ENCODE assay signal across 8 cellular contexts in the genomic region with DNA sequence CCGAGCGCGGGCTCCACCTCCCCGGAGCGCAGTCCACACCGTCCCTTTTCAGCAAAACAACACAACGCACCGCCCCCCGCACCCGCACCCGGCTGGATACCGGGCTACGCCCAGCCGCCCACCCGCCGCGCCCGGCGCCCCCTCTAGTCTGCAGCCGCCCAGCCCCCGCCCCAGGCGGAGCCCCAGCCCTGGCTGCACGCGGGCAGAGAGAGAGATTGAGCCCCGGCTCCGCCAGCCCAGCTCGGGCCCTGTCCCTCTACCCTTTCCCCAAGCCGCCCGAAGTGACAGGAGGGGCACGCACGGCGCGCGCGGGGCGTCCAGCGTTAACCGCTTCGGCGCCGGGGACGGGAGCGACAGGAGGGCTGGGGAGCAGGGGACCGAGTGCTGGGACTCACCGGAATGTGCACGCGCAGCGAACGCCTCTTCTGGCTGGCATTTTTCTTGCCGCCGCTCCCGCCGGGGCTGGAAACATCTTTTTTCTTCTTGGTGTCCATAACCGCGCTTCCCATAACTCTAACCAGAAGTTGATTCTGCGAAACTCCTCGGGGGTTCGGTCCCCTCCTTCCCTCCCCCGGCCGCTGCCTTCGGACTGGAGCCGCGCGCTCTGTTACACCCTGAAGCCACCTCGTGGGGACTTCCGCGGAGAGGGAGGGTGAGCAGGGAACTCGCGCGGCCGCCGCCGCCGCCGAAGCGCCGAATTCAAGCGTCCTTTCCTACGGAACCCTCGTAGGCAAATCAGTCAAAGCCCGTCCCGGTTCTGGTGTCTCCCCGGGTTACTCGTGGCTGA. TPM values are rescaled to one million over a fixed set of nuclear protein-coding genes. Genes with fewer than 3 reads are reported as not detected.
DNase-seq lines count a peak whose midpoint lies in the region; ATAC-seq and TF ChIP-seq lines count a peak whose summit lies in the region.

No MANE protein-coding gene starts in this region.

- H3K9me3 ChIP-seq in iPS-18a (ENCODE audit: control insufficient read depth, low read depth, low read length) (no peaks in the 10 kb centered on the region), skeletal muscle satellite cell (replicated peaks; ENCODE audit: low read length) (no peaks in the 10 kb centered on the region)

- H3K27me3 ChIP-seq in iPS-18a (ENCODE audit: control insufficient read depth, insufficient read depth, low read length), result peaks cover 44% of the 10 kb centered on the region
- peaks cover 75% of the 10 kb centered on the region for H3K27me3 ChIP-seq in skeletal muscle satellite cell (ENCODE audit: control insufficient read depth, insufficient read depth, low read length)

- H3K27ac Mint-ChIP-seq in T-helper 2 cell treated with Interferon-gamma antibody and Interleukin-4, amounts not matched to agents 5 μg/mL and 100 μg/mL, for 36 hours, result peak overlapping the region; percentile 81

- peak overlapping the region; percentile 93 for H3K4me3 Mint-ChIP-seq in T-helper 2 cell treated with Interferon-gamma antibody and Interleukin-4, amounts not matched to agents 5 μg/mL and 100 μg/mL, for 36 hours

- DNase-seq in GM03348 (ENCODE audit: low spot score), result peak; percentile 36
- DNase-seq in T-helper 2 cell treated with Interferon-gamma antibody and Interleukin-4, amounts not matched to agents 5 μg/mL and 100 μg/mL, for 36 hours (ENCODE audit: low spot score), result peak; percentile 46
- no peak for DNase-seq in astrocyte of the cerebellum (ENCODE audit: low read depth)
- DNase-seq in NCI-H1436 treated with DMSO at 0.1 percent for 48 hours (lab: John Stamatoyannopoulos, UW), result no peak

- no peak overlapping the region for H3K27ac ChIP-seq in iPS-18a (ENCODE audit: low read length)

- H3K4me1 ChIP-seq in iPS-18a (ENCODE audit: control insufficient read depth, low read depth, low read length) (peaks cover 6% of the 10 kb centered on the region), skeletal muscle satellite cell (ENCODE audit: control insufficient read depth, insufficient read depth, low read length) (peaks cover 14% of the 10 kb centered on the region)

- in situ Hi-C loops in astrocyte of the cerebellum (cut with HindIII; ENCODE audit: low sequenced_read_pairs), result no loop called here

- H3K9me3 Mint-ChIP-seq in T-helper 2 cell treated with Interferon-gamma antibody and Interleukin-4, amounts not matched to agents 5 μg/mL and 100 μg/mL, for 36 hours, result no peaks in the 10 kb centered on the region

- 0 out of 2 replicates have a peak, but pooled peaks have one; percentile 14 for TF ChIP-seq EP300 in Ishikawa (IDR thresholded peaks at IDR 0.05; ENCODE audit: borderline replicate concordance)

- no peaks in the 10 kb centered on the region for H3K36me3 Mint-ChIP-seq in T-helper 2 cell treated with Interferon-gamma antibody and Interleukin-4, amounts not matched to agents 5 μg/mL and 100 μg/mL, for 36 hours (ENCODE audit: low read depth)

- peaks cover 29% of the 10 kb centered on the region for H3K27me3 Mint-ChIP-seq in T-helper 2 cell treated with Interferon-gamma antibody and Interleukin-4, amounts not matched to agents 5 μg/mL and 100 μg/mL, for 36 hours (ENCODE audit: low read depth)

- peaks cover 13% of the 10 kb centered on the region for H3K4me1 Mint-ChIP-seq in T-helper 2 cell treated with Interferon-gamma antibody and Interleukin-4, amounts not matched to agents 5 μg/mL and 100 μg/mL, for 36 hours (ENCODE audit: low read depth)

- no peak for ATAC-seq in GM21737 (IDR thresholded peaks at IDR 0.05; ENCODE audit: unreplicated experiment)

- H3K4me2 ChIP-seq in skeletal muscle satellite cell (ENCODE audit: low read length), result peak overlapping the region; percentile 89

- no peak for TF ChIP-seq CTCF in astrocyte of the cerebellum (IDR thresholded peaks at IDR 0.05; ENCODE audit: low read depth, low read length, missing control alignments)

- H3K4me3 ChIP-seq in astrocyte of the cerebellum (ENCODE audit: low read depth, low read length), result peak overlapping the region; percentile 61
- peak overlapping the region; percentile 68 for H3K4me3 ChIP-seq in iPS-18a (ENCODE audit: low read length)
- H3K4me3 ChIP-seq in skeletal muscle satellite cell (ENCODE audit: low read length), result peak overlapping the region; percentile 71

- TF ChIP-seq RAD21 in Ishikawa (IDR thresholded peaks at IDR 0.05; ENCODE audit: low read depth), result no peak

- H3K36me3 ChIP-seq in iPS-18a (ENCODE audit: control insufficient read depth, low read depth, low read length) (no peaks in the 10 kb centered on the region), skeletal muscle satellite cell (ENCODE audit: insufficient read depth, low read length) (no peaks in the 10 kb centered on the region)

- H3K9ac ChIP-seq in iPS-18a (ENCODE audit: low read length) (no peak overlapping the region), skeletal muscle satellite cell (ENCODE audit: low read depth, low read length) (peak overlapping the region; percentile 16)

TF ChIP-seq in Ishikawa, 13 proteins besides CTCF, POLR2A, EP300 and RAD21:
- TF ChIP-seq TCF12 (IDR thresholded peaks at IDR 0.05; ENCODE audit: low read depth), result no peak
- no peak; the same call in 1 of the 2 replicates for TF ChIP-seq TAF1 (IDR thresholded peaks at IDR 0.05; ENCODE audit: low read depth)
- TF ChIP-seq YY1 (IDR thresholded peaks at IDR 0.05; ENCODE audit: low read depth), result 0 out of 2 replicates have a peak, but pooled peaks have one; percentile 12
- TF ChIP-seq USF1 (IDR thresholded peaks at IDR 0.05), result no peak
- no peak for TF ChIP-seq CREB1 (IDR thresholded peaks at IDR 0.05; ENCODE audit: low read depth)
- 0 out of 2 replicates have a peak, but pooled peaks have one; percentile 12 for TF ChIP-seq TEAD4 (IDR thresholded peaks at IDR 0.05)
- TF ChIP-seq FOXM1 (IDR thresholded peaks at IDR 0.05; ENCODE audit: borderline replicate concordance, low read depth), result no peak
- TF ChIP-seq, protein P1, sequence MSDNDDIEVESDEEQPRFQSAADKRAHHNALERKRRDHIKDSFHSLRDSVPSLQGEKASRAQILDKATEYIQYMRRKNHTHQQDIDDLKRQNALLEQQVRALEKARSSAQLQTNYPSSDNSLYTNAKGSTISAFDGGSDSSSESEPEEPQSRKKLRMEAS (IDR thresholded peaks at IDR 0.05), result no peak; the same call in 1 of the 2 replicates
- no peak for TF ChIP-seq EGR1 (IDR thresholded peaks at IDR 0.05)
- peak; percentile 53; the same call in 1 of the 2 replicates for TF ChIP-seq ZBTB7A (IDR thresholded peaks at IDR 0.05; ENCODE audit: low read depth)
- TF ChIP-seq, protein P2, sequence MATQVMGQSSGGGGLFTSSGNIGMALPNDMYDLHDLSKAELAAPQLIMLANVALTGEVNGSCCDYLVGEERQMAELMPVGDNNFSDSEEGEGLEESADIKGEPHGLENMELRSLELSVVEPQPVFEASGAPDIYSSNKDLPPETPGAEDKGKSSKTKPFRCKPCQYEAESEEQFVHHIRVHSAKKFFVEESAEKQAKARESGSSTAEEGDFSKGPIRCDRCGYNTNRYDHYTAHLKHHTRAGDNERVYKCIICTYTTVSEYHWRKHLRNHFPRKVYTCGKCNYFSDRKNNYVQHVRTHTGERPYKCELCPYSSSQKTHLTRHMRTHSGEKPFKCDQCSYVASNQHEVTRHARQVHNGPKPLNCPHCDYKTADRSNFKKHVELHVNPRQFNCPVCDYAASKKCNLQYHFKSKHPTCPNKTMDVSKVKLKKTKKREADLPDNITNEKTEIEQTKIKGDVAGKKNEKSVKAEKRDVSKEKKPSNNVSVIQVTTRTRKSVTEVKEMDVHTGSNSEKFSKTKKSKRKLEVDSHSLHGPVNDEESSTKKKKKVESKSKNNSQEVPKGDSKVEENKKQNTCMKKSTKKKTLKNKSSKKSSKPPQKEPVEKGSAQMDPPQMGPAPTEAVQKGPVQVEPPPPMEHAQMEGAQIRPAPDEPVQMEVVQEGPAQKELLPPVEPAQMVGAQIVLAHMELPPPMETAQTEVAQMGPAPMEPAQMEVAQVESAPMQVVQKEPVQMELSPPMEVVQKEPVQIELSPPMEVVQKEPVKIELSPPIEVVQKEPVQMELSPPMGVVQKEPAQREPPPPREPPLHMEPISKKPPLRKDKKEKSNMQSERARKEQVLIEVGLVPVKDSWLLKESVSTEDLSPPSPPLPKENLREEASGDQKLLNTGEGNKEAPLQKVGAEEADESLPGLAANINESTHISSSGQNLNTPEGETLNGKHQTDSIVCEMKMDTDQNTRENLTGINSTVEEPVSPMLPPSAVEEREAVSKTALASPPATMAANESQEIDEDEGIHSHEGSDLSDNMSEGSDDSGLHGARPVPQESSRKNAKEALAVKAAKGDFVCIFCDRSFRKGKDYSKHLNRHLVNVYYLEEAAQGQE (IDR thresholded peaks at IDR 0.05; ENCODE audit: low read depth), result no peak
- TF ChIP-seq CEBPB (IDR thresholded peaks at IDR 0.05), result no peak
- TF ChIP-seq NFIC (IDR thresholded peaks at IDR 0.05), result no peak
TF ChIP-seq in Ishikawa: peak in this region for 3.

RNA-seq across cellular contexts. Expression of gene PRKAG2, which starts 0.6 kb away (rescaled TPM):
- total RNA-seq in skeletal muscle satellite cell (2012; rRNA removed), result 10.5 and 13.2 TPM in 2 replicates

Comparison
In these comparisons a context has a peak if more than half of its experiments do, and no peak if none do; other contexts are left out.
1. DNase-seq: peak in GM03348 (single experiment) and T-helper 2 cell treated with Interferon-gamma antibody and Interleukin-4, amounts not matched to agents 5 μg/mL and 100 μg/mL, for 36 hours (single experiment); none in astrocyte of the cerebellum (single experiment) and NCI-H1436 treated with DMSO at 0.1 percent for 48 hours (single experiment).
2. Peak in every context shown above with its lines, with median percentiles within 50 percentile points of each other: H3K4me3 ChIP-seq.